8 cellular contexts compared by ENCODE assay signal in the genomic region with DNA sequence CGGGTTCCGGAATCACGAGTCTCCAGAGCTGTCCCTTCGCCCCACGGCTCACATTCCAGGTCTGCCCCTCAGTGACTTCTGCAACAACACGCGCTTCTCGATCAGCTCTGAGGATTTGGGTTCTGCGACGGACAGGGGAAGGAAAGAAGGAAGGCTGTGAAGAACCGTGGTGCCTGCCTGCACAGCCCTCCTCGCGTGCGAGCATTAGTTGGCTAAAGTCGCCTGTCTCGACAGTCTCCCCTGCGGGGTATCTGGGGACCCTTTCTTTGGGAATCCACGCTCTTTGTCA. TPM values are rescaled to one million over a fixed set of nuclear protein-coding genes. Genes with fewer than 3 reads are reported as not detected.
DNase-seq lines count a peak whose midpoint lies in the region; ATAC-seq and TF ChIP-seq lines count a peak whose summit lies in the region.

No MANE protein-coding gene starts in this region.

- TF ChIP-seq CTCF in heart left ventricle (IDR thresholded peaks at IDR 0.05), result peak in 3 of 12 donors; percentile 2 to 11 (median 10)
- no peak for TF ChIP-seq CTCF in GM20000 (IDR thresholded peaks at IDR 0.05; ENCODE audit: extremely low read depth, missing control alignments)

- peaks cover 0 to 28% (median 7%) of the 10 kb centered on the region in 9 donors for H3K36me3 ChIP-seq in heart left ventricle

- CTCF ChIA-PET in activated naive CD4-positive, alpha-beta T cell treated with anti-CD3 and anti-CD28 coated beads for 36 hours (lab: Charles Lee), result interaction anchor here (0.8 to 5.5 kb wide), 28 partner anchors 9 to 234 kb away, joined by 3 to 57 read pairs (median 5); partner anchors contain the start of genes B3GALT4, HSD17B8, RING1 and RPS18

- H3K9me3 ChIP-seq in heart left ventricle, result no peaks in the 10 kb centered on the region

- no peaks in the 10 kb centered on the region for H3K9me3 Mint-ChIP-seq in activated naive CD4-positive, alpha-beta T cell treated with anti-CD3 and anti-CD28 coated beads for 36 hours
- H3K9me3 Mint-ChIP-seq in activated T-cell treated with anti-CD3 and anti-CD28 coated beads, Interleukin-2, amount 50 U/mL, for 72 hours, result no peaks in the 10 kb centered on the region

- H3K4me1 ChIP-seq in heart left ventricle, result peaks cover 0 to 31% (median 20%) of the 10 kb centered on the region in 12 donors

- no peaks in the 10 kb centered on the region for H3K27me3 ChIP-seq in heart left ventricle

- H3K27me3 Mint-ChIP-seq in activated naive CD4-positive, alpha-beta T cell treated with anti-CD3 and anti-CD28 coated beads for 36 hours (ENCODE audit: low read depth), result no peaks in the 10 kb centered on the region
- H3K27me3 Mint-ChIP-seq in activated T-cell treated with anti-CD3 and anti-CD28 coated beads, Interleukin-2, amount 50 U/mL, for 72 hours (ENCODE audit: low read depth), result peaks cover 4% of the 10 kb centered on the region

- no peak for DNase-seq in activated naive CD4-positive, alpha-beta T cell treated with anti-CD3 and anti-CD28 coated beads for 36 hours
- DNase-seq in activated naive CD4-positive, alpha-beta T cell treated with Interleukin-2 at 50 U/mL for 16 hours, result no peak
- DNase-seq in KG1 (lab: John Stamatoyannopoulos, UW) (peak; percentile 76), heart left ventricle (no peak), sciatic nerve (ENCODE audit: low spot score) (no peak), GM20000 (ENCODE audit: low spot score) (no peak), NCI-H2227 treated with DMSO at 0.1 percent for 48 hours (lab: John Stamatoyannopoulos, UW) (no peak)
- peak in 1 of 2 donors; percentile 54 for DNase-seq in activated T-cell treated with anti-CD3 and anti-CD28 coated beads, Interleukin-2, amount 50 U/mL, for 72 hours

- peak overlapping the region; percentile 12 to 70 (median 64) for H3K4me3 ChIP-seq in heart left ventricle

- ATAC-seq in activated T-cell treated with anti-CD3 and anti-CD28 coated beads, Interleukin-2, amount 50 U/mL, for 72 hours (replicated peaks in 1 of 2), result peak; percentile 12 to 19
- peak in 3 of 4 donors; percentile 1 to 22 (median 6) for ATAC-seq in heart left ventricle
- ATAC-seq in sciatic nerve, result peak; percentile 25

- WGBS in heart left ventricle, 4 donors, result 1 to 2% (median 1%) methylated on average over 11 to 18 of the region's 18 CpGs

- no peak for TF ChIP-seq POLR2A in heart left ventricle (IDR thresholded peaks at IDR 0.05)

- H3K4me1 Mint-ChIP-seq in activated naive CD4-positive, alpha-beta T cell treated with anti-CD3 and anti-CD28 coated beads for 36 hours (ENCODE audit: low read depth), result peaks cover 37% of the 10 kb centered on the region
- peaks cover 34% of the 10 kb centered on the region for H3K4me1 Mint-ChIP-seq in activated T-cell treated with anti-CD3 and anti-CD28 coated beads, Interleukin-2, amount 50 U/mL, for 72 hours (ENCODE audit: low read depth)

- H3K27ac ChIP-seq in heart left ventricle, result peak overlapping the region; percentile 70 to 98 (median 90)

- H3K27ac Mint-ChIP-seq in activated naive CD4-positive, alpha-beta T cell treated with anti-CD3 and anti-CD28 coated beads for 36 hours, result peak overlapping the region; percentile 93
- H3K27ac Mint-ChIP-seq in activated T-cell treated with anti-CD3 and anti-CD28 coated beads, Interleukin-2, amount 50 U/mL, for 72 hours, result peak overlapping the region; percentile 93

- peaks cover 21% of the 10 kb centered on the region for H3K36me3 Mint-ChIP-seq in activated naive CD4-positive, alpha-beta T cell treated with anti-CD3 and anti-CD28 coated beads for 36 hours (ENCODE audit: low read depth)
- H3K36me3 Mint-ChIP-seq in activated T-cell treated with anti-CD3 and anti-CD28 coated beads, Interleukin-2, amount 50 U/mL, for 72 hours (ENCODE audit: insufficient read depth in 2 of 2), result peaks cover 7 to 15% of the 10 kb centered on the region in 2 donors

- intact Hi-C loops in activated naive CD4-positive, alpha-beta T cell treated with anti-CD3 and anti-CD28 coated beads for 36 hours (cut with micrococcal nuclease), result loop anchor here (1.0 to 2.0 kb wide), 5 partner anchors 66 to 234 kb away; partner anchors contain the start of gene TAPBP
- intact Hi-C loops in heart left ventricle (cut with DNase I) (loop anchor here (1.0 to 10.0 kb wide), 20 partner anchors 36 to 364 kb away; partner anchors contain the start of genes RING1 (in 3 of the 10), RXRB (in 3 of the 10), SLC39A7 (in 3 of the 10) and HSD17B8 (in 2 of the 10)), sciatic nerve (cut with DNase I) (loop anchor here (5.0 to 10.0 kb wide), 2 partner anchors 126 to 234 kb away; no protein-coding TSS in a partner anchor)

- peak overlapping the region; percentile 90 for H3K4me3 Mint-ChIP-seq in activated naive CD4-positive, alpha-beta T cell treated with anti-CD3 and anti-CD28 coated beads for 36 hours
- H3K4me3 Mint-ChIP-seq in activated T-cell treated with anti-CD3 and anti-CD28 coated beads, Interleukin-2, amount 50 U/mL, for 72 hours, result peak overlapping the region; percentile 94 to 95

RNA-seq across cellular contexts. Expression of gene VPS52, which starts 23.1 kb away (rescaled TPM):
- 10 to 100 TPM; 30.3 to 31.0 TPM for total RNA-seq in activated naive CD4-positive, alpha-beta T cell treated with anti-CD3 and anti-CD28 coated beads for 36 hours
- 10 to 100 TPM; 50.7 to 54.9 TPM for total RNA-seq in activated T-cell treated with anti-CD3 and anti-CD28 coated beads, Interleukin-2, amount 50 U/mL, for 72 hours
- 10 to 100 TPM; 26.4 to 47.0 (median 34.2) TPM for total RNA-seq in heart left ventricle
- polyA plus RNA-seq in heart left ventricle, result 10 to 100 TPM; 25.1 to 33.0 TPM
- 50.0 TPM for total RNA-seq in sciatic nerve

RNA-seq across cellular contexts. Expression of gene RPS18, which starts 23.3 kb away (rescaled TPM):
- 1,000 to 10,000 TPM; 5,497 to 5,551 TPM for total RNA-seq in activated naive CD4-positive, alpha-beta T cell treated with anti-CD3 and anti-CD28 coated beads for 36 hours
- total RNA-seq in activated T-cell treated with anti-CD3 and anti-CD28 coated beads, Interleukin-2, amount 50 U/mL, for 72 hours, result 1,000 to 10,000 TPM; 4,335 to 4,825 TPM
- total RNA-seq in heart left ventricle (1,000 to 10,000 TPM in 4 of 9 donors, 100 to 1,000 TPM in 5; 685 to 1,292 (median 971) TPM), sciatic nerve (1,733 TPM)
- 1,000 to 10,000 TPM; 2,229 to 3,458 TPM for polyA plus RNA-seq in heart left ventricle

RNA-seq across cellular contexts. Expression of gene B3GALT4, which starts 28.3 kb away (rescaled TPM):
- total RNA-seq in activated naive CD4-positive, alpha-beta T cell treated with anti-CD3 and anti-CD28 coated beads for 36 hours, result 1 to 10 TPM; 4.4 TPM
- total RNA-seq in activated T-cell treated with anti-CD3 and anti-CD28 coated beads, Interleukin-2, amount 50 U/mL, for 72 hours, result 10 to 100 TPM; 10.1 to 14.2 TPM
- 10 to 100 TPM in 2 of 9 donors, 1 to 10 TPM in 7; 7.3 to 13.8 (median 9.1) TPM for total RNA-seq in heart left ventricle
- polyA plus RNA-seq in heart left ventricle, result 1 to 10 TPM; 7.4 to 8.7 TPM
- total RNA-seq in sciatic nerve, result 14.8 TPM

RNA-seq across cellular contexts. Expression of gene RING1, which starts 40.3 kb away (rescaled TPM):
- total RNA-seq in activated naive CD4-positive, alpha-beta T cell treated with anti-CD3 and anti-CD28 coated beads for 36 hours, result 10 to 100 TPM; 17.1 to 18.2 TPM
- 10 to 100 TPM; 30.1 to 37.7 TPM for total RNA-seq in activated T-cell treated with anti-CD3 and anti-CD28 coated beads, Interleukin-2, amount 50 U/mL, for 72 hours
- total RNA-seq in heart left ventricle (10 to 100 TPM in 8 of 9 donors, 1 to 10 TPM in 1; 8.4 to 32.2 (median 27.3) TPM), sciatic nerve (39.5 TPM)
- 10 to 100 TPM; 26.2 to 36.9 TPM for polyA plus RNA-seq in heart left ventricle

RNA-seq across cellular contexts. Expression of gene WDR46, which starts 40.5 kb away (rescaled TPM):
- 10 to 100 TPM; 42.5 to 42.9 TPM for total RNA-seq in activated naive CD4-positive, alpha-beta T cell treated with anti-CD3 and anti-CD28 coated beads for 36 hours
- 10 to 100 TPM; 46.6 to 54.0 TPM for total RNA-seq in activated T-cell treated with anti-CD3 and anti-CD28 coated beads, Interleukin-2, amount 50 U/mL, for 72 hours
- total RNA-seq in heart left ventricle, result 10 to 100 TPM; 12.2 to 39.5 (median 21.4) TPM
- polyA plus RNA-seq in heart left ventricle, result 10 to 100 TPM; 20.8 to 41.0 TPM
- total RNA-seq in sciatic nerve, result 32.4 TPM
